In the genomic region with DNA sequence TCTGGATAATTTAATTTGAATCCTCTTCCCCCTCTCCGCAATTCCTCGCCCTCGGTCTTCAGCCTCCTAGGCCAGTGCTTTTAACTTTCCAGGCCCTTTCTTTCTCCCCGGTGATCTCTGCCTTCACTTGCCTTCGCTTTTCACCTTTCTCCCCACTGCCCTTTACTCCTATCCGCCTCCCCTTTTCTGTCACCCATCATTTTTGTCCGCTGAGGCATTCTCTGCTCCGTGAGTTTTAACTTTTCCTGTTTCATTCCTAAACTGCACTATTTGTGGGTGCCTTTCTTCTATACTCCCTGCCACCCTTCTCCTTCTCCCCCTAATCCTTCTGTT, we compare ENCODE assay signal across 8 cellular contexts. TPM values are rescaled to one million over a fixed set of nuclear protein-coding genes. Genes with fewer than 3 reads are reported as not detected.
A peak's percentile ranks its signal among the peaks of the same experiment; 100 is the strongest.
DNase-seq lines count a peak whose midpoint lies in the region; ATAC-seq, FAIRE-seq and TF ChIP-seq lines count a peak whose summit lies in the region.

No MANE protein-coding gene starts in this region.

- in situ Hi-C loops in GM12878 (cut with MboI): no loop called here

- RAD21 ChIA-PET in GM12878 (lab: Charles Lee; ENCODE audit: unreplicated experiment): no interaction called here

- H3K36me3 ChIP-seq in heart left ventricle: peaks cover 0 to 6% (median 0%) of the 10 kb centered on the region in 9 donors
- H3K36me3 ChIP-seq in GM12878 (ENCODE audit: control insufficient read depth in 2 of 2, insufficient read depth in 2 of 2, low read length in 1 of 2): no peaks in the 10 kb centered on the region
- peaks cover 0 to 2% of the 10 kb centered on the region in 2 donors for H3K36me3 ChIP-seq in lung (ENCODE audit: control insufficient read depth in 2 of 2, insufficient read depth in 2 of 2, low read length in 2 of 2)
- no peaks in the 10 kb centered on the region for H3K36me3 ChIP-seq in urinary bladder (ENCODE audit: insufficient read depth)

- no TSS peak for BruUV-seq in GM12878 (replicated peaks; lab: Mats Ljungman, UMichigan)

- H3K4me2 ChIP-seq in GM12878 (ENCODE audit: control insufficient read depth, insufficient read depth): peak overlapping the region; percentile 84

- intact Hi-C loops in heart left ventricle (cut with DNase I): loop anchor here in 4 of 10 donors (5.0 to 10.0 kb wide), 3 partner anchors 32 to 380 kb away; no protein-coding TSS in a partner anchor
- intact Hi-C loops in Right ventricle myocardium superior (cut with DNase I): no loop called here
- intact Hi-C loops in GM12878 (cut with micrococcal nuclease; ENCODE audit: unreplicated experiment): loop anchor here (1.0 to 5.0 kb wide), 2 partner anchors 57 to 143 kb away; no protein-coding TSS in a partner anchor

- H4K20me1 ChIP-seq in GM12878 (ENCODE audit: control insufficient read depth, insufficient read depth): no peaks in the 10 kb centered on the region

- POLR2A ChIA-PET in GM12878 (lab: Charles Lee): no interaction called here

- 3 to 5% (median 4%) methylated on average over 8 of the region's 8 CpGs for WGBS in heart left ventricle, 4 donors
- WGBS in GM12878 (ENCODE audit: insufficient coverage, insufficient replicate concordance, low lambda C conversion rate, missing lambda C conversion rate): 12% methylated on average over 8 of the region's 8 CpGs
- 4 to 11% methylated on average over 8 of the region's 8 CpGs for WGBS in lung, 2 donors
- 2% methylated on average over 8 of the region's 8 CpGs for WGBS in urinary bladder

- H3K27me3 ChIP-seq in heart left ventricle: no peaks in the 10 kb centered on the region
- H3K27me3 ChIP-seq in GM12878 (replicated peaks in 1 of 2; ENCODE audit: control insufficient read depth in 2 of 2, insufficient read depth in 2 of 2, low read length in 1 of 2): no peaks in the 10 kb centered on the region
- H3K27me3 ChIP-seq in lung (ENCODE audit: control insufficient read depth, insufficient read depth): no peaks in the 10 kb centered on the region

- TF ChIP-seq POLR2A in heart left ventricle (IDR thresholded peaks at IDR 0.05): no peak
- TF ChIP-seq POLR2A in GM12878 (IDR thresholded peaks at IDR 0.05; ENCODE audit: low read depth, low read length): no peak

- no peak for ATAC-seq in heart left ventricle
- no peak for ATAC-seq in Right ventricle myocardium superior (ENCODE audit: poor library complexity)
- ATAC-seq in GM12878: no peak
- no peak for ATAC-seq in lung (ENCODE audit: insufficient read depth, low FRiP score)
- ATAC-seq in GM18873 (IDR thresholded peaks at IDR 0.05; ENCODE audit: low FRiP score, unreplicated experiment): no peak
- ATAC-seq in GM19035 (IDR thresholded peaks at IDR 0.05; ENCODE audit: unreplicated experiment): no peak

- peak overlapping the region; percentile 37; the same call in 1 of the 2 replicates for H2AFZ ChIP-seq in GM12878 (ENCODE audit: control insufficient read depth, low read depth, low read length)

- FAIRE-seq in GM12878 (lab: Jason Lieb, UNC): no peak

- H3K9me3 ChIP-seq in heart left ventricle (peaks cover 0 to 4% (median 0%) of the 10 kb centered on the region in 12 donors), GM12878 (replicated peaks; ENCODE audit: control insufficient read depth, insufficient read depth, low read length) (no peaks in the 10 kb centered on the region; the same call in 2 of the 3 replicates), lung (ENCODE audit: control insufficient read depth in 2 of 2, insufficient read depth in 1 of 2, low read length in 1 of 2) (no peaks in the 10 kb centered on the region)

- CTCF ChIA-PET in GM12878 (lab: Yijun Ruan, JAX): interaction anchor here (1.4 kb wide), 1 partner anchor 13 kb away, joined by 4 read pairs; no protein-coding TSS in a partner anchor

- H3K4me1 ChIP-seq in heart left ventricle (peaks cover 11 to 42% (median 31%) of the 10 kb centered on the region in 12 donors), GM12878 (ENCODE audit: control insufficient read depth, insufficient read depth, low read length) (no peaks in the 10 kb centered on the region), lung (ENCODE audit: control insufficient read depth in 2 of 2, insufficient read depth in 2 of 2, low read length in 2 of 2) (peaks cover 4 to 25% of the 10 kb centered on the region in 2 donors), urinary bladder (ENCODE audit: insufficient read depth) (peaks cover 4% of the 10 kb centered on the region)

- H3K9ac ChIP-seq in GM12878 (ENCODE audit: control insufficient read depth, insufficient read depth, low read length): peak overlapping the region; percentile 71

- SMC1A ChIA-PET in GM12878 (lab: Charles Lee; ENCODE audit: uncharacterized antibody, unreplicated experiment): interaction anchor here (0.6 to 1.0 kb wide), 2 partner anchors 364 to 386 kb away, joined by 3 read pairs; no protein-coding TSS in a partner anchor

- H3K27ac ChIP-seq in heart left ventricle (peak overlapping the region in 11 of 12 donors; percentile 84 to 90 (median 88)), GM12878 (ENCODE audit: control insufficient read depth, insufficient read depth) (peak overlapping the region; percentile 80), lung (ENCODE audit: low read depth in 1 of 2, low read length in 1 of 2) (peak overlapping the region; percentile 82 to 97), urinary bladder (ENCODE audit: low read depth) (peak overlapping the region; percentile 85)

- peaks cover 47% of the 10 kb centered on the region for H3K79me2 ChIP-seq in GM12878 (ENCODE audit: control insufficient read depth, insufficient read depth, low read length)

- TF ChIP-seq EP300 in GM12878 (IDR thresholded peaks at IDR 0.05; ENCODE audit: borderline replicate concordance in 1 of 2, control insufficient read depth in 1 of 2, low read depth in 2 of 2, low read length in 2 of 2): no peak

- peak overlapping the region; percentile 70 to 99 (median 90) for H3K4me3 ChIP-seq in heart left ventricle
- H3K4me3 ChIP-seq in GM12878: peak overlapping the region; percentile 92
- H3K4me3 ChIP-seq in lung: peak overlapping the region; percentile 99
- peak overlapping the region; percentile 97 for H3K4me3 ChIP-seq in urinary bladder (ENCODE audit: low read depth, low read length)

- TF ChIP-seq CTCF in heart left ventricle (IDR thresholded peaks at IDR 0.05): no peak
- no peak for TF ChIP-seq CTCF in GM12878 (IDR thresholded peaks at IDR 0.05 in 2 of 3, conservative IDR thresholded peaks at IDR 0.05 in 1 of 3; ENCODE audit: control insufficient read depth in 2 of 3, extremely low read depth in 1 of 3, insufficient read depth in 1 of 3, low read depth in 3 of 3, low read length in 3 of 3)
- TF ChIP-seq CTCF in lung (IDR thresholded peaks at IDR 0.05; ENCODE audit: control extremely low read depth, extremely low read depth): no peak

- TF ChIP-seq RAD21 in GM12878 (IDR thresholded peaks at IDR 0.05; ENCODE audit: insufficient read depth, low read depth, low read length): no peak

- DNase-seq in heart left ventricle (no peak), Right ventricle myocardium superior (no peak), GM12878 (ENCODE audit: low read depth, low spot score) (no peak), lung (ENCODE audit: low spot score) (no peak), NCI-H2029 treated with DMSO at 0.1 percent for 48 hours (lab: John Stamatoyannopoulos, UW) (no peak)

RNA-seq across cellular contexts. Expression of a gene that starts 0.7 kb away (rescaled TPM):
- total RNA-seq in heart left ventricle (10 to 100 TPM; 42.8 to 87.4 (median 69.3) TPM), Right ventricle myocardium superior (58.6 TPM), GM12878 (2014; rRNA removed) (31.5 and 34.4 TPM in 2 replicates), GM12878 (2014; rRNA removed; fragmentation: Illumina TruSeq; extraction: Trizol) (36.3 and 38.2 TPM in 2 replicates), GM12878 (2021) (43.8 and 44.8 TPM in 2 replicates), lung (10 to 100 TPM; 65.4 to 81.5 TPM), urinary bladder (78.8 TPM)
- polyA plus RNA-seq in heart left ventricle (10 to 100 TPM; 24.8 to 30.5 TPM), GM12878 (2011; rRNA removed) (45.0 and 55.0 TPM in 2 replicates), GM12878 (2014; fragmentation: Illumina TruSeq; extraction: Trizol) (30.4 and 30.5 TPM in 2 replicates), GM12878 (2014; fragmentation: Nextera tagmentation; extraction: Ambion mirVana) (10 to 100 TPM in 1 of 2 experiments, 1 to 10 TPM in 1; 8.3 to 10.1 TPM), GM12878 (2014; rRNA removed) (26.4 and 28.7 TPM in 2 replicates), GM12878 (2016; fragmentation: Nextera tagmentation; extraction: Ambion mirVana) (10 to 100 TPM; 44.2 to 48.0 TPM), lung (10 to 100 TPM; 20.7 to 26.9 TPM), urinary bladder (30.1 TPM)
- total RNA-seq in GM12878 (2013; cell fraction: nucleolus; rRNA removed): 86.3 and 91.1 TPM in 2 replicates
- polyA plus RNA-seq in GM12878 (2011; ENCODE audit: low read depth): 15.8 TPM
- polyA plus RNA-seq in GM12878 (2011; cell fraction: cytosol; rRNA removed): 22.9 and 25.4 TPM in 2 replicates
- polyA plus RNA-seq in GM12878 (2011; cell fraction: nucleus; rRNA removed): 33.0 and 37.3 TPM in 2 replicates
- 20.2 and 28.0 TPM in 2 replicates for polyA plus RNA-seq in GM12878 (2012)
- 69.2 and 83.0 TPM in 2 replicates for polyA minus RNA-seq in GM12878 (2011; rRNA and poly(A)+ RNA removed)
- polyA minus RNA-seq in GM12878 (2011; cell fraction: cytosol; rRNA and poly(A)+ RNA removed): 29.3 and 30.3 TPM in 2 replicates
- polyA minus RNA-seq in GM12878 (2011; cell fraction: nucleus; rRNA and poly(A)+ RNA removed): 33.5 and 42.2 TPM in 2 replicates

RNA-seq across cellular contexts. Expression of a gene that starts 2.5 kb away (rescaled TPM):
- total RNA-seq in heart left ventricle (under 1 TPM in 4 of 9 donors, not detected in 5; 0.16 to 0.48 (median 0.26) TPM), Right ventricle myocardium superior (not detected), GM12878 (2014; rRNA removed) (not detected in 2 replicates), GM12878 (2014; rRNA removed; fragmentation: Illumina TruSeq; extraction: Trizol) (not detected in 2 replicates), GM12878 (2021) (not detected in 2 replicates), lung (1 to 10 TPM in 1 of 2 donors, under 1 TPM in 1; 0.40 to 1.3 TPM), urinary bladder (0.11 TPM)
- polyA plus RNA-seq in heart left ventricle (under 1 TPM in 1 of 2 donors, not detected in 1; 0.03 TPM), GM12878 (2011; rRNA removed) (0.01 and 0.04 TPM in 2 replicates), GM12878 (2014; fragmentation: Illumina TruSeq; extraction: Trizol) (0.15 TPM in 1 of 2 replicates, not detected in the other), GM12878 (2014; fragmentation: Nextera tagmentation; extraction: Ambion mirVana) (not detected), GM12878 (2014; rRNA removed) (not detected in 2 replicates), GM12878 (2016; fragmentation: Nextera tagmentation; extraction: Ambion mirVana) (under 1 TPM; 0.05 to 0.20 TPM), lung (under 1 TPM; 0.08 to 0.10 TPM), urinary bladder (0.18 TPM)
- 0.31 TPM in 1 of 2 replicates, not detected in the other for total RNA-seq in GM12878 (2013; cell fraction: nucleolus; rRNA removed)
- not detected for polyA plus RNA-seq in GM12878 (2011; ENCODE audit: low read depth)
- polyA plus RNA-seq in GM12878 (2011; cell fraction: cytosol; rRNA removed): 0.02 and 0.25 TPM in 2 replicates
- polyA plus RNA-seq in GM12878 (2011; cell fraction: nucleus; rRNA removed): 0.06 and 0.10 TPM in 2 replicates
- polyA plus RNA-seq in GM12878 (2012): not detected in 2 replicates
- polyA minus RNA-seq in GM12878 (2011; rRNA and poly(A)+ RNA removed): not detected in 2 replicates
- polyA minus RNA-seq in GM12878 (2011; cell fraction: cytosol; rRNA and poly(A)+ RNA removed): not detected in 2 replicates
- not detected in 2 replicates for polyA minus RNA-seq in GM12878 (2011; cell fraction: nucleus; rRNA and poly(A)+ RNA removed)
